ENCODE assay signal across 11 cellular contexts in the genomic region with DNA sequence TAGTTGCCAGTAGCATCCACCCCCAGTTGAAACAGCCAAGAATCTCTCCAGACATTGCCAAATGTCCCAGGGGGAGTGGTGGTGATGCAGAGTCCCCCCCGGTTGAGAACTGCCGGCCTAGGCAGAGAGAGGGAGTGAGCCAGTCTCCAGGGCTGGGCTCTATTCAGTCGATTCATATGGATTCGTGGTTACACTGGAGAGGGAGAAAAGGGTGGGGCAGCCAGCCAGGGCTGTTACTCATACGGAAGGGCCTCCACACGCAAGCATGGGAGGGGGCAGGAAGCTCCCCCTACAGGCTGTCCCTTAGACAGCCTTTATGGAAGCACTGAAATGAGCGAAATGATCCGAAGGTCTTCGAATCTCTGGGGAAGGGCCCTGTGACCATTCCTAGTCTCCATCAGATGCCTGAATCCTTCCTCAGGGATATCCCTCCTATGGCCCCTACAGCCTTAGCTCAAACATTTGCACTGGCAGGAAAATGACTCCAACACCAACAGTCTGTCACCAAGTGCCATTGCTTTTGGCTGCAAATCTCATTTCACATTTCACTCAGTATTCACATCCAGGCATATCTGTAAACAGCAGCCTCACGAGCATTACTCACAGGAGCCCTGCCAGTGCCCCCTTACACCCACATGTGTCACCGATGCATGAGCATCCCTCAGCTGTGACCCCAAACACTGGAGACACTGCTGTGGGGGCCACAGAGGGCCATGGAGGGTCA. TPM values are rescaled to one million over a fixed set of nuclear protein-coding genes. Genes with fewer than 3 reads are reported as not detected.
DNase-seq lines count a peak whose midpoint lies in the region; ATAC-seq, FAIRE-seq and TF ChIP-seq lines count a peak whose summit lies in the region.
"Had no signal": no experiment of that assay in that cellular context is flagged by ENCODE, and none has a peak within 500 bp of the region (broad histone marks: within the 10 kb centered on the region; RNA-seq: fewer than 3 reads in every experiment).

No MANE protein-coding gene starts in this region.

- no peak overlapping the region for H3K9ac ChIP-seq in HepG2 (ENCODE audit: insufficient read depth, low read depth, low read length)
- H3K9ac ChIP-seq: BLaER1 had no signal

- H3K27ac ChIP-seq in HepG2 (ENCODE audit: extremely low read length, insufficient read depth, low read length), result no peak overlapping the region
- no peak overlapping the region for H3K27ac ChIP-seq in right lobe of liver
- no peak overlapping the region for H3K27ac ChIP-seq in WERI-Rb-1
- H3K27ac ChIP-seq: BLaER1 had no signal

- in situ Hi-C loops in HepG2 (cut with HindIII; ENCODE audit: extremely low pct_ligation_motif_present, low pct_unique_long_range_greater_than_20kb), result no loop called here

- H3K4me1 ChIP-seq in HepG2 (ENCODE audit: insufficient read depth, low read length) (no peaks in the 10 kb centered on the region), right lobe of liver (peaks cover 0 to 9% (median 4%) of the 10 kb centered on the region in 4 donors)

- ATAC-seq in HepG2, result peak; percentile 35
- no peak for ATAC-seq in right lobe of liver
- no peak for ATAC-seq in GM21576 (IDR thresholded peaks at IDR 0.05; ENCODE audit: unreplicated experiment)

- no peaks in the 10 kb centered on the region for H3K9me3 ChIP-seq in HepG2 (ENCODE audit: low read length)
- no peaks in the 10 kb centered on the region for H3K9me3 ChIP-seq in right lobe of liver
- no peaks in the 10 kb centered on the region for H3K9me3 ChIP-seq in WERI-Rb-1 (ENCODE audit: severe bottlenecking)
- H3K9me3 ChIP-seq: BLaER1 had no signal

- no peak for TF ChIP-seq RAD21 in HepG2 (CRISPR knock-in tag; IDR thresholded peaks at IDR 0.05)

- H3K36me3 ChIP-seq in HepG2 (replicated peaks in 1 of 2; ENCODE audit: control insufficient read depth in 1 of 2, insufficient read depth in 2 of 2, low read length in 2 of 2), result no peaks in the 10 kb centered on the region
- H3K36me3 ChIP-seq in right lobe of liver, result no peaks in the 10 kb centered on the region
- H3K36me3 ChIP-seq in WERI-Rb-1, result no peaks in the 10 kb centered on the region
- H3K36me3 ChIP-seq: BLaER1 had no signal

- CTCF ChIA-PET in HepG2 (lab: Yijun Ruan, JAX; ENCODE audit: low intra/inter-chr PET ratio, low total read pairs), result no interaction called here

- peaks cover 1 to 53% of the 10 kb centered on the region in 2 experiments; a peak in 4 of 5 replicates for H3K27me3 ChIP-seq in HepG2 (ENCODE audit: control insufficient read depth in 1 of 2, insufficient read depth in 2 of 2, low read length in 2 of 2)
- no peaks in the 10 kb centered on the region for H3K27me3 ChIP-seq in right lobe of liver
- no peaks in the 10 kb centered on the region for H3K27me3 ChIP-seq in WERI-Rb-1 (ENCODE audit: insufficient read depth, low read depth, severe bottlenecking)
- H3K27me3 ChIP-seq: BLaER1 had no signal

- H4K20me1 ChIP-seq in HepG2 (ENCODE audit: insufficient read depth, low read length), result no peaks in the 10 kb centered on the region
- H4K20me1 ChIP-seq: BLaER1 had no signal

- FAIRE-seq in HepG2 (lab: Jason Lieb, UNC), result no peak

- H3K4me3 ChIP-seq in HepG2 (replicated peaks in 1 of 3; ENCODE audit: insufficient read depth in 1 of 3, low read depth in 2 of 3, low read length in 3 of 3), result no peak overlapping the region
- H3K4me3 ChIP-seq in right lobe of liver, result no peak overlapping the region
- H3K4me3 ChIP-seq in WERI-Rb-1 (ENCODE audit: low read depth, low read length), result no peak overlapping the region
- H3K4me3 ChIP-seq: BLaER1 had no signal

- TF ChIP-seq POLR2A in HepG2 (IDR thresholded peaks at IDR 0.05; ENCODE audit: insufficient read depth in 1 of 2, low read depth in 2 of 2, low read length in 2 of 2), result no peak
- no peak for TF ChIP-seq POLR2A in right lobe of liver (IDR thresholded peaks at IDR 0.05)

- H3K4me2 ChIP-seq in HepG2 (ENCODE audit: low read depth, low read length), result no peak overlapping the region
- H3K4me2 ChIP-seq: BLaER1 had no signal

- H3K79me2 ChIP-seq in HepG2 (ENCODE audit: insufficient read depth, low read length), result no peaks in the 10 kb centered on the region

- intact Hi-C loops in HepG2 (cut with micrococcal nuclease; ENCODE audit: unreplicated experiment), result no loop called here
- intact Hi-C loops in right lobe of liver (cut with DNase I), result no loop called here

- no peak overlapping the region for H2AFZ ChIP-seq in HepG2 (ENCODE audit: low read length)

- TF ChIP-seq CTCF in HepG2 (CRISPR knock-in tag; IDR thresholded peaks at IDR 0.05) (no peak), right lobe of liver (IDR thresholded peaks at IDR 0.05) (no peak), WERI-Rb-1 (IDR thresholded peaks at IDR 0.05; ENCODE audit: low read depth, low read length) (peak; percentile 56)

- 19% methylated on average over 11 of the region's 11 CpGs for WGBS in HepG2 (ENCODE audit: low lambda C conversion rate)
- WGBS in right lobe of liver (ENCODE audit: insufficient coverage, low coverage, low lambda C conversion rate, missing lambda C conversion rate), result 57% methylated on average over 5 of the region's 11 CpGs

- BruUV-seq in HepG2 (replicated peaks; lab: Mats Ljungman, UMichigan), result no TSS peak

- no peak for TF ChIP-seq EP300 in HepG2 (IDR thresholded peaks at IDR 0.05; ENCODE audit: low read depth in 2 of 2, low read length in 2 of 2)
- TF ChIP-seq EP300 in HepG2 (CRISPR knock-in tag; IDR thresholded peaks at IDR 0.05; ENCODE audit: borderline replicate concordance), result no peak

- DNase-seq in HepG2 (ENCODE audit: low spot score) (no peak), right lobe of liver (no peak), WERI-Rb-1 (peak; percentile 16), hepatic stellate cell (ENCODE audit: low spot score) (peak; percentile 87), globus pallidus (ENCODE audit: low spot score) (no peak), NOMO-1 treated with DMSO at 0.1 percent for 48 hours (lab: John Stamatoyannopoulos, UW; ENCODE audit: unreplicated experiment) (no peak), NCI-H82 (lab: John Stamatoyannopoulos, UW) (no peak)
- DNase-seq: central memory CD4-positive, alpha-beta T cell; T-helper 9 cell had no signal

- POLR2A ChIA-PET in HepG2 (lab: Yijun Ruan, JAX), result no interaction called here

TF ChIP-seq in HepG2, 621 proteins besides CTCF, POLR2A, EP300 and RAD21 (continues in another document):
- TF ChIP-seq MTF2 (CRISPR knock-in tag; IDR thresholded peaks at IDR 0.05; ENCODE audit: borderline replicate concordance) (no peak), KMT2A (CRISPR knock-in tag; IDR thresholded peaks at IDR 0.05) (no peak), SOX13 (IDR thresholded peaks at IDR 0.05) (no peak), SOX13 (CRISPR knock-in tag; conservative IDR thresholded peaks at IDR 0.05 in 1 of 2, IDR thresholded peaks at IDR 0.05 in 1 of 2) (no peak)

RNA-seq across cellular contexts. Expression of a gene that starts 18.4 kb away (rescaled TPM):
- total RNA-seq in HepG2 (2016; rRNA removed; fragmentation: Illumina TruSeq; extraction: Trizol) (4.1 and 6.1 TPM in 2 replicates), right lobe of liver (1 to 10 TPM in 1 of 6 experiments, under 1 TPM in 5; 0.07 to 1.3 (median 0.38) TPM)
- 9.6 and 10.5 TPM in 2 replicates for total RNA-seq in HepG2 (2016; cell fraction: cytosol; rRNA removed; fragmentation: Illumina TruSeq; extraction: Trizol; ENCODE audit: low read depth)
- 3.9 and 5.8 TPM in 2 replicates for total RNA-seq in HepG2 (2016; cell fraction: insoluble cytoplasmic fraction; rRNA removed; fragmentation: Illumina TruSeq; extraction: Trizol)
- 9.2 and 11.6 TPM in 2 replicates for total RNA-seq in HepG2 (2016; cell fraction: membrane; rRNA removed; fragmentation: Illumina TruSeq; extraction: Trizol)
- total RNA-seq in HepG2 (2016; cell fraction: nucleus; rRNA removed; fragmentation: Illumina TruSeq; extraction: Trizol), result 5.6 and 5.9 TPM in 2 replicates
- 7.2 and 7.6 TPM in 2 replicates for polyA plus RNA-seq in HepG2 (2011; rRNA removed)
- 5.8 and 7.1 TPM in 2 replicates for polyA plus RNA-seq in HepG2 (2011; cell fraction: cytosol; rRNA removed)
- polyA plus RNA-seq in HepG2 (2011; cell fraction: nucleus; rRNA removed), result 10.9 and 15.5 TPM in 2 replicates
- 3.8 and 5.5 TPM in 2 replicates for polyA plus RNA-seq in HepG2 (2012)
- polyA plus RNA-seq in HepG2 (2016; cell fraction: cytosol; fragmentation: Illumina TruSeq; extraction: Trizol; ENCODE audit: low read depth), result 12.4 and 13.2 TPM in 2 replicates
- polyA plus RNA-seq in HepG2 (2016; cell fraction: insoluble cytoplasmic fraction; fragmentation: Illumina TruSeq; extraction: Trizol; ENCODE audit: low read depth), result 3.1 and 3.6 TPM in 2 replicates
- 8.8 and 10.0 TPM in 2 replicates for polyA plus RNA-seq in HepG2 (2016; cell fraction: membrane; fragmentation: Illumina TruSeq; extraction: Trizol; ENCODE audit: low read depth)
- 10.3 and 11.4 TPM in 2 replicates for polyA plus RNA-seq in HepG2 (2016; cell fraction: nucleus; fragmentation: Illumina TruSeq; extraction: Trizol; ENCODE audit: insufficient read depth, low read depth)
- polyA minus RNA-seq in HepG2 (2011; rRNA and poly(A)+ RNA removed; ENCODE audit: low replicate concordance), result 9.7 and 11.0 TPM in 2 replicates
- 2.6 and 3.7 TPM in 2 replicates for polyA minus RNA-seq in HepG2 (2011; cell fraction: cytosol; rRNA and poly(A)+ RNA removed)
- 4.5 and 8.3 TPM in 2 replicates for polyA minus RNA-seq in HepG2 (2011; cell fraction: nucleus; rRNA and poly(A)+ RNA removed)

RNA-seq across cellular contexts. Expression of a gene that starts 29.5 kb away (rescaled TPM):
- total RNA-seq in HepG2 (2016; rRNA removed; fragmentation: Illumina TruSeq; extraction: Trizol), result 54.4 and 72.2 TPM in 2 replicates
- 23.8 and 24.8 TPM in 2 replicates for total RNA-seq in HepG2 (2016; cell fraction: cytosol; rRNA removed; fragmentation: Illumina TruSeq; extraction: Trizol; ENCODE audit: low read depth)
- 51.9 and 66.9 TPM in 2 replicates for total RNA-seq in HepG2 (2016; cell fraction: insoluble cytoplasmic fraction; rRNA removed; fragmentation: Illumina TruSeq; extraction: Trizol)
- total RNA-seq in HepG2 (2016; cell fraction: membrane; rRNA removed; fragmentation: Illumina TruSeq; extraction: Trizol), result 27.8 and 29.0 TPM in 2 replicates
- 65.7 and 68.9 TPM in 2 replicates for total RNA-seq in HepG2 (2016; cell fraction: nucleus; rRNA removed; fragmentation: Illumina TruSeq; extraction: Trizol)
- polyA plus RNA-seq in HepG2 (2011; rRNA removed), result 16.2 and 17.9 TPM in 2 replicates
- 10.1 and 15.9 TPM in 2 replicates for polyA plus RNA-seq in HepG2 (2011; cell fraction: cytosol; rRNA removed)
- polyA plus RNA-seq in HepG2 (2011; cell fraction: nucleus; rRNA removed), result 18.6 and 22.0 TPM in 2 replicates
- polyA plus RNA-seq in HepG2 (2012), result 30.2 and 31.4 TPM in 2 replicates
- polyA plus RNA-seq in HepG2 (2016; cell fraction: cytosol; fragmentation: Illumina TruSeq; extraction: Trizol; ENCODE audit: low read depth), result 0.95 and 1.2 TPM in 2 replicates
- 35.8 and 36.1 TPM in 2 replicates for polyA plus RNA-seq in HepG2 (2016; cell fraction: insoluble cytoplasmic fraction; fragmentation: Illumina TruSeq; extraction: Trizol; ENCODE audit: low read depth)
- polyA plus RNA-seq in HepG2 (2016; cell fraction: membrane; fragmentation: Illumina TruSeq; extraction: Trizol; ENCODE audit: low read depth), result 5.1 and 6.3 TPM in 2 replicates
- 31.1 and 33.7 TPM in 2 replicates for polyA plus RNA-seq in HepG2 (2016; cell fraction: nucleus; fragmentation: Illumina TruSeq; extraction: Trizol; ENCODE audit: insufficient read depth, low read depth)
- 46.5 and 46.8 TPM in 2 replicates for polyA minus RNA-seq in HepG2 (2011; rRNA and poly(A)+ RNA removed; ENCODE audit: low replicate concordance)
- 52.1 and 66.1 TPM in 2 replicates for polyA minus RNA-seq in HepG2 (2011; cell fraction: cytosol; rRNA and poly(A)+ RNA removed)
- 151 and 164 TPM in 2 replicates for polyA minus RNA-seq in HepG2 (2011; cell fraction: nucleus; rRNA and poly(A)+ RNA removed)
- total RNA-seq in right lobe of liver, result 100 to 1,000 TPM in 3 of 6 experiments, 10 to 100 TPM in 3; 75.1 to 113 (median 94.0) TPM

Comparison
In these comparisons a context has a peak if more than half of its experiments do, and no peak if none do; other contexts are left out.
1. DNase-seq: peak in WERI-Rb-1 (single experiment) and hepatic stellate cell (single experiment); none in HepG2 (single experiment), right lobe of liver (0 of 3), globus pallidus (single experiment), NOMO-1 treated with DMSO at 0.1 percent for 48 hours (single experiment) and NCI-H82 (single experiment).